ENCODE assay signal across 1 cellular context in the genomic region with DNA sequence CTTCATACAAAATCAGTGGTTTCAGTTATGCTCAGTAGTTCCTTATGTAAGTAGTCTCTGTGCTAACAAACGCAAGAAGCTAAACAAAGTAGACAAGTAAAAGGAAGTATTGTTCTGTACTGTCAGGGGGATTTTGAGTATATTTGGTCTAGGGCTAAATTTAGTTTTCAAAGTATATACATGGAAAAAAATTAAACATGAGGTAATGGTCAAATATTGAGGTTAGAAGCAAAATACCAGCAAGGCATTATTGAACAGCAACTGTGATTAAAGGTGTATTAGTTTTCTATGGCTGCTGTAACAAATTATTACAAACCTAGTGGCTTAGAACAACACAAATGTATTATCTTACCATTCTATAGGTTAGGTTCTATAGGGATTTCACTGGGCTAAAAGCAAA.
TF ChIP-seq lines count a peak whose summit lies in the region.

No MANE protein-coding gene starts in this region.

TF ChIP-seq in HepG2, 621 proteins besides CTCF, POLR2A, EP300 and RAD21:
- TF ChIP-seq ZNF12 (CRISPR knock-in tag; IDR thresholded peaks at IDR 0.05) (peak; percentile 93), SSRP1 (CRISPR knock-in tag; IDR thresholded peaks at IDR 0.05) (no peak)
